Comparison of ENCODE assay signal across 8 cellular contexts in genomic region chr11:61332266-61332822, GRCh38. TPM values are rescaled to one million over a fixed set of nuclear protein-coding genes. Genes with fewer than 3 reads are reported as not detected.
A peak's percentile ranks its signal among the peaks of the same experiment; 100 is the strongest.
DNase-seq lines count a peak whose midpoint lies in the region; ATAC-seq, FAIRE-seq and TF ChIP-seq lines count a peak whose summit lies in the region.

No MANE protein-coding gene starts in this region.

- peak overlapping the region; percentile 82; the same call in 1 of the 2 replicates for H2AK5ac ChIP-seq in H1 (ENCODE audit: low read depth, low read length)

- no peak for TF ChIP-seq CTCF in A549 (IDR thresholded peaks at IDR 0.05)
- no peak for TF ChIP-seq CTCF in GM12875 (IDR thresholded peaks at IDR 0.05; ENCODE audit: borderline replicate concordance, insufficient read depth, low read depth, low read length)
- no peak for TF ChIP-seq CTCF in RWPE1 (conservative IDR thresholded peaks at IDR 0.05; ENCODE audit: low read depth)
- no peak for TF ChIP-seq CTCF in H1 (IDR thresholded peaks at IDR 0.05; ENCODE audit: control extremely low read depth in 1 of 3, insufficient read depth in 1 of 3, low read depth in 1 of 3, low read length in 3 of 3)

- under 1% methylated on average over 22 of the region's 27 CpGs for WGBS in A549 (ENCODE audit: missing lambda C conversion rate)
- 5% methylated on average over 21 of the region's 27 CpGs; no CpG with 5 or more reads in 1 of the 2 experiments for WGBS in H1 (ENCODE audit: extremely low coverage in 1 of 2, insufficient coverage in 1 of 2, insufficient read length in 1 of 2, insufficient replicate concordance in 2 of 2, low coverage in 1 of 2, low lambda C conversion rate in 2 of 2, missing lambda C conversion rate in 1 of 2), 2 experiments

- H3K27me3 ChIP-seq in H1 (replicated peaks in 1 of 4; ENCODE audit: control insufficient read depth in 3 of 4, extremely low read depth in 1 of 4, insufficient read depth in 3 of 4, low read length in 3 of 4) (no peaks in the 10 kb centered on the region), muscle layer of duodenum (ENCODE audit: low read depth, low read length) (no peaks in the 10 kb centered on the region)

- H3K9me3 ChIP-seq in A549 (no peaks in the 10 kb centered on the region), H1 (ENCODE audit: insufficient read depth in 2 of 2, low read depth in 1 of 2, low read length in 1 of 2) (no peaks in the 10 kb centered on the region), muscle layer of duodenum (ENCODE audit: control insufficient read depth in 1 of 2, low read length in 2 of 2) (no peaks in the 10 kb centered on the region)

- POLR2A ChIA-PET in A549 (lab: Yijun Ruan, JAX) (interaction anchor here (1.7 kb wide), 1 partner anchor 30 kb away, joined by 6 read pairs; the partner anchor contains the start of genes CYB561A3 and TMEM138), RWPE1 (lab: Yijun Ruan, JAX; ENCODE audit: low non-redundant PET) (no interaction called here), H1 (lab: Charles Lee; ENCODE audit: partially characterized antibody) (interaction anchor here (0.6 to 5.7 kb wide), 13 partner anchors 10 to 97 kb away, joined by 3 to 50 read pairs (median 4); partner anchors contain the start of genes CPSF7, CYB561A3, SDHAF2 and TMEM138)

- peak overlapping the region; percentile 66 for H3K56ac ChIP-seq in H1 (replicated peaks; ENCODE audit: insufficient read length, low read depth, low read length)

- H3K27ac ChIP-seq in A549 (peak overlapping the region; percentile 93 to 96), RWPE1 (peak overlapping the region; percentile 84), H1 (ENCODE audit: low read depth, low read length) (peak overlapping the region; percentile 80), muscle layer of duodenum (ENCODE audit: low read length) (peak overlapping the region; percentile 91)

- no peak for TF ChIP-seq RAD21 in A549 (conservative IDR thresholded peaks at IDR 0.05 in 1 of 2, IDR thresholded peaks at IDR 0.05 in 1 of 2)
- no peak for TF ChIP-seq RAD21 in H1 (IDR thresholded peaks at IDR 0.05 in 1 of 2, conservative IDR thresholded peaks at IDR 0.05 in 1 of 2; ENCODE audit: low read depth in 2 of 2, low read length in 2 of 2)

- H3K4me2 ChIP-seq in A549 = peak overlapping the region; percentile 79
- peak overlapping the region; percentile 73 to 80 for H3K4me2 ChIP-seq in H1 (ENCODE audit: insufficient read depth in 1 of 2, low read depth in 2 of 2, low read length in 2 of 2)

- H3K36me3 ChIP-seq in H1 (ENCODE audit: control insufficient read depth in 2 of 4, insufficient read depth in 4 of 4, low read length in 3 of 4) (peaks cover 8 to 22% (median 20%) of the 10 kb centered on the region in 4 experiments), muscle layer of duodenum (ENCODE audit: control insufficient read depth in 1 of 2, insufficient read depth in 2 of 2, low read length in 2 of 2) (peaks cover 11 to 23% of the 10 kb centered on the region in 2 donors)

- H2BK5ac ChIP-seq in H1 (ENCODE audit: low read depth, low read length) = peak overlapping the region; percentile 86

- peak overlapping the region; percentile 47 for H4K5ac ChIP-seq in H1 (ENCODE audit: insufficient read length, low read depth, low read length)

- TF ChIP-seq EP300 in A549 (IDR thresholded peaks at IDR 0.05) (no peak), H1 (IDR thresholded peaks at IDR 0.05; ENCODE audit: borderline replicate concordance in 1 of 2, low read depth in 2 of 2, low read length in 2 of 2) (no peak)

- H3K79me1 ChIP-seq in H1 (ENCODE audit: low read depth, low read length) = peaks cover 6% of the 10 kb centered on the region; the same call in 1 of the 2 replicates

- H3K4me1 ChIP-seq in A549 (peaks cover 35% of the 10 kb centered on the region), H1 (replicated peaks in 1 of 4; ENCODE audit: control insufficient read depth in 3 of 4, insufficient read depth in 4 of 4, low read length in 3 of 4) (peaks cover 5 to 14% (median 9%) of the 10 kb centered on the region in 4 experiments), muscle layer of duodenum (ENCODE audit: control insufficient read depth in 1 of 2, insufficient read depth in 2 of 2, low read length in 2 of 2) (peaks cover 8 to 16% of the 10 kb centered on the region in 2 donors)

- no peak overlapping the region for H3K18ac ChIP-seq in H1 (ENCODE audit: extremely low read depth, low read length)

- peak in 1 of 2 experiments; percentile 19; a peak in 3 of 6 replicates for ATAC-seq in A549

- peak overlapping the region; percentile 29 for H3K4ac ChIP-seq in H1 (replicated peaks; ENCODE audit: insufficient read length, low read depth, low read length)

- TF ChIP-seq POLR2A in A549 (IDR thresholded peaks at IDR 0.05; ENCODE audit: low read length) = no peak
- no peak; a peak in 1 of 3 replicates for TF ChIP-seq POLR2A in H1 (IDR thresholded peaks at IDR 0.05; ENCODE audit: control extremely low read depth in 1 of 2, low read depth in 2 of 2, low read length in 2 of 2)

- H4K20me1 ChIP-seq in H1 (replicated peaks in 1 of 2; ENCODE audit: control insufficient read depth in 1 of 2, insufficient read depth in 2 of 2, low read length in 2 of 2) = peaks cover 0 to 11% of the 10 kb centered on the region in 2 experiments

- no peak overlapping the region for H2BK12ac ChIP-seq in H1 (ENCODE audit: low read depth, low read length)

- H3K23me2 ChIP-seq in H1 (ENCODE audit: low read depth, low read length) = peaks cover 9% of the 10 kb centered on the region; the same call in 1 of the 2 replicates

- peak overlapping the region; percentile 90 for H4K91ac ChIP-seq in H1 (replicated peaks; ENCODE audit: insufficient read length, low read length)

- H2BK15ac ChIP-seq in H1 (ENCODE audit: low read length) = no peak overlapping the region

- no peak overlapping the region for H2BK120ac ChIP-seq in H1 (replicated peaks; ENCODE audit: low read depth, low read length)

- FAIRE-seq in A549 (lab: Jason Lieb, UNC) (no peak), H1 (lab: Jason Lieb, UNC) (no peak)

- peak overlapping the region; percentile 89 to 99 (median 94) for H3K9ac ChIP-seq in H1 (replicated peaks in 1 of 4; ENCODE audit: extremely low read depth in 1 of 4, low read depth in 3 of 4, low read length in 3 of 4)

- no peak overlapping the region for H2AFZ ChIP-seq in H1 (ENCODE audit: low read length)

- H3K4me3 ChIP-seq in A549 (peak overlapping the region; percentile 96), GM12875 (ENCODE audit: low read depth, low read length) (peak overlapping the region; percentile 87), H1 (ENCODE audit: extremely low read depth in 1 of 4, insufficient read depth in 2 of 4, low read depth in 3 of 4, low read length in 4 of 4) (peak overlapping the region; percentile 79 to 96 (median 92)), muscle layer of duodenum (ENCODE audit: low read depth in 1 of 2, low read length in 2 of 2) (peak overlapping the region; percentile 89 to 92)

- CTCF ChIA-PET in A549 (lab: Yijun Ruan, JAX) (interaction anchor here (0.6 to 5.6 kb wide), 3 partner anchors 10 to 78 kb away, joined by 3 to 41 read pairs (median 4); no protein-coding TSS in a partner anchor), RWPE1 (lab: Yijun Ruan, JAX) (interaction anchor here (0.6 kb wide), 1 partner anchor 33 kb away, joined by 4 read pairs; no protein-coding TSS in a partner anchor), H1 (lab: Charles Lee; ENCODE audit: partially characterized antibody) (interaction anchor here (0.7 to 3.0 kb wide), 5 partner anchors 21 to 69 kb away, joined by 3 to 28 read pairs (median 4); partner anchors contain the start of gene TMEM216)

- H3K14ac ChIP-seq in H1 (ENCODE audit: insufficient read length) = no peak overlapping the region

- peaks cover 23 to 57% of the 10 kb centered on the region in 2 experiments for H3K79me2 ChIP-seq in H1 (ENCODE audit: control insufficient read depth in 1 of 2, insufficient read depth in 2 of 2, low read length in 2 of 2)

- peak in 1 of 2 experiments; percentile 57 for DNase-seq in A549 (ENCODE audit: low read depth in 1 of 2, low spot score in 1 of 2)
- peak; percentile 45 for DNase-seq in RWPE1 (ENCODE audit: low spot score)
- no peak for DNase-seq in H1 (ENCODE audit: low read depth in 1 of 2, low spot score in 2 of 2)
- DNase-seq in dedifferentiated amniotic fluid mesenchymal stem cell (ENCODE audit: extremely low spot score) = no peak
- no peak for DNase-seq in cerebellum (ENCODE audit: low spot score)
- DNase-seq in NCI-H2196 treated with DMSO at 0.1 percent for 48 hours (lab: John Stamatoyannopoulos, UW; ENCODE audit: unreplicated experiment) = no peak

- H3K23ac ChIP-seq in H1 (ENCODE audit: insufficient read length) = no peak overlapping the region

- H4K8ac ChIP-seq in H1 (ENCODE audit: extremely low read depth, insufficient read depth, low read length) = peak overlapping the region; percentile 95; the same call in 1 of the 2 replicates

- H2BK20ac ChIP-seq in H1 (ENCODE audit: low read length) = no peak overlapping the region

RNA-seq across cellular contexts. Expression of gene DDB1, which starts 0.6 kb away (rescaled TPM):
- 213 and 222 TPM in 2 replicates for polyA plus RNA-seq in A549 (2011; rRNA removed)
- polyA plus RNA-seq in A549 (2012; cell fraction: cytosol; rRNA removed) = 132 and 150 TPM in 2 replicates
- 192 and 219 TPM in 2 replicates for polyA plus RNA-seq in A549 (2012; cell fraction: nucleus; rRNA removed)
- 149 to 154 TPM (median 149 TPM) in 3 replicates for polyA plus RNA-seq in A549 (2017; fragmentation: RNase III; extraction: RNeasy Plus Mini Kit Qiagen cat#74134 plus additional on column Dnase treatment)
- polyA minus RNA-seq in A549 (2011; rRNA and poly(A)+ RNA removed) = 324 and 364 TPM in 2 replicates
- 275 and 283 TPM in 2 replicates for total RNA-seq in H1 (2021; fragmentation: NEBNext Ultra II Directional; extraction: Animal tissue kit (Norgen Biotek cat#: 25700))
- 239 and 306 TPM in 2 replicates for polyA plus RNA-seq in H1 (2011; rRNA removed)
- polyA plus RNA-seq in H1 (2011; cell fraction: cytosol; rRNA removed) = 295 TPM
- polyA plus RNA-seq in H1 (2011; cell fraction: nucleus; rRNA removed) = 261 TPM
- polyA plus RNA-seq in H1 (2012, experiment 1 of 2) = 171 to 276 TPM (median 267 TPM) in 4 replicates
- 180 TPM for polyA plus RNA-seq in H1 (2012, experiment 2 of 2)
- polyA plus RNA-seq in H1 (2013, experiment 1 of 2) = 110 TPM
- 98.1 TPM for polyA plus RNA-seq in H1 (2013, experiment 2 of 2)
- polyA minus RNA-seq in H1 (2011; rRNA and poly(A)+ RNA removed) = 517 and 594 TPM in 2 replicates
- 315 TPM for polyA minus RNA-seq in H1 (2011; cell fraction: cytosol; rRNA and poly(A)+ RNA removed)
- polyA minus RNA-seq in H1 (2011; cell fraction: nucleus; rRNA and poly(A)+ RNA removed) = 214 TPM
- total RNA-seq in cerebellum = 137 TPM

RNA-seq across cellular contexts. Expression of gene TKFC, which starts 0.7 kb away (rescaled TPM):
- polyA plus RNA-seq in A549 (2011; rRNA removed) = 46.5 and 51.2 TPM in 2 replicates
- 63.7 and 80.0 TPM in 2 replicates for polyA plus RNA-seq in A549 (2012; cell fraction: cytosol; rRNA removed)
- 200 and 208 TPM in 2 replicates for polyA plus RNA-seq in A549 (2012; cell fraction: nucleus; rRNA removed)
- 42.6 to 53.6 TPM (median 48.7 TPM) in 3 replicates for polyA plus RNA-seq in A549 (2017; fragmentation: RNase III; extraction: RNeasy Plus Mini Kit Qiagen cat#74134 plus additional on column Dnase treatment)
- polyA minus RNA-seq in A549 (2011; rRNA and poly(A)+ RNA removed) = 65.7 and 70.2 TPM in 2 replicates
- total RNA-seq in H1 (2021; fragmentation: NEBNext Ultra II Directional; extraction: Animal tissue kit (Norgen Biotek cat#: 25700)) = 53.5 and 56.0 TPM in 2 replicates
- polyA plus RNA-seq in H1 (2011; rRNA removed) = 55.0 and 84.1 TPM in 2 replicates
- 52.9 TPM for polyA plus RNA-seq in H1 (2011; cell fraction: cytosol; rRNA removed)
- polyA plus RNA-seq in H1 (2011; cell fraction: nucleus; rRNA removed) = 212 TPM
- 44.5 to 59.9 TPM (median 59.3 TPM) in 4 replicates for polyA plus RNA-seq in H1 (2012, experiment 1 of 2)
- polyA plus RNA-seq in H1 (2012, experiment 2 of 2) = 53.9 TPM
- 22.7 TPM for polyA plus RNA-seq in H1 (2013, experiment 1 of 2)
- polyA plus RNA-seq in H1 (2013, experiment 2 of 2) = 21.6 TPM
- polyA minus RNA-seq in H1 (2011; rRNA and poly(A)+ RNA removed) = 47.8 and 62.2 TPM in 2 replicates
- polyA minus RNA-seq in H1 (2011; cell fraction: cytosol; rRNA and poly(A)+ RNA removed) = 48.3 TPM
- 70.7 TPM for polyA minus RNA-seq in H1 (2011; cell fraction: nucleus; rRNA and poly(A)+ RNA removed)
- 13.2 TPM for total RNA-seq in cerebellum

RNA-seq across cellular contexts. Expression of gene CYB561A3, which starts 29.3 kb away (rescaled TPM):
- polyA plus RNA-seq in A549 (2011; rRNA removed) (50.8 and 58.1 TPM in 2 replicates), A549 (2017; fragmentation: RNase III; extraction: RNeasy Plus Mini Kit Qiagen cat#74134 plus additional on column Dnase treatment) (50.4 to 56.9 TPM (median 55.4 TPM) in 3 replicates), H1 (2011; rRNA removed) (41.2 and 58.0 TPM in 2 replicates)
- polyA plus RNA-seq in A549 (2012; cell fraction: cytosol; rRNA removed) = 93.2 and 118 TPM in 2 replicates
- polyA plus RNA-seq in A549 (2012; cell fraction: nucleus; rRNA removed) = 154 and 157 TPM in 2 replicates
- 69.8 and 77.4 TPM in 2 replicates for polyA minus RNA-seq in A549 (2011; rRNA and poly(A)+ RNA removed)
- total RNA-seq in H1 (2021; fragmentation: NEBNext Ultra II Directional; extraction: Animal tissue kit (Norgen Biotek cat#: 25700)) = 29.6 and 32.5 TPM in 2 replicates
- 41.0 TPM for polyA plus RNA-seq in H1 (2011; cell fraction: cytosol; rRNA removed)
- 78.6 TPM for polyA plus RNA-seq in H1 (2011; cell fraction: nucleus; rRNA removed)
- 22.0 to 30.7 TPM (median 26.6 TPM) in 4 replicates for polyA plus RNA-seq in H1 (2012, experiment 1 of 2)
- polyA plus RNA-seq in H1 (2012, experiment 2 of 2) = 26.9 TPM
- polyA plus RNA-seq in H1 (2013, experiment 1 of 2) = 23.7 TPM
- polyA plus RNA-seq in H1 (2013, experiment 2 of 2) = 19.1 TPM
- polyA minus RNA-seq in H1 (2011; rRNA and poly(A)+ RNA removed) = 40.7 and 45.3 TPM in 2 replicates
- polyA minus RNA-seq in H1 (2011; cell fraction: cytosol; rRNA and poly(A)+ RNA removed) = 14.2 TPM
- 18.9 TPM for polyA minus RNA-seq in H1 (2011; cell fraction: nucleus; rRNA and poly(A)+ RNA removed)
- total RNA-seq in cerebellum = 15.2 TPM

RNA-seq across cellular contexts. Expression of gene TMEM138, which starts 29.8 kb away (rescaled TPM):
- polyA plus RNA-seq in A549 (2011; rRNA removed) = 143 and 156 TPM in 2 replicates
- 80.0 and 101 TPM in 2 replicates for polyA plus RNA-seq in A549 (2012; cell fraction: cytosol; rRNA removed)
- 61.0 and 95.1 TPM in 2 replicates for polyA plus RNA-seq in A549 (2012; cell fraction: nucleus; rRNA removed)
- 80.3 to 95.6 TPM (median 88.2 TPM) in 3 replicates for polyA plus RNA-seq in A549 (2017; fragmentation: RNase III; extraction: RNeasy Plus Mini Kit Qiagen cat#74134 plus additional on column Dnase treatment)
- 54.6 and 62.6 TPM in 2 replicates for polyA minus RNA-seq in A549 (2011; rRNA and poly(A)+ RNA removed)
- 32.9 and 35.3 TPM in 2 replicates for total RNA-seq in H1 (2021; fragmentation: NEBNext Ultra II Directional; extraction: Animal tissue kit (Norgen Biotek cat#: 25700))
- 48.6 and 59.0 TPM in 2 replicates for polyA plus RNA-seq in H1 (2011; rRNA removed)
- polyA plus RNA-seq in H1 (2011; cell fraction: cytosol; rRNA removed) = 49.3 TPM
- 94.3 TPM for polyA plus RNA-seq in H1 (2011; cell fraction: nucleus; rRNA removed)
- 30.9 to 37.5 TPM (median 36.8 TPM) in 4 replicates for polyA plus RNA-seq in H1 (2012, experiment 1 of 2)
- 31.0 TPM for polyA plus RNA-seq in H1 (2012, experiment 2 of 2)
- polyA plus RNA-seq in H1 (2013, experiment 1 of 2) = 56.1 TPM
- polyA plus RNA-seq in H1 (2013, experiment 2 of 2) = 65.4 TPM
- 63.9 and 87.5 TPM in 2 replicates for polyA minus RNA-seq in H1 (2011; rRNA and poly(A)+ RNA removed)
- polyA minus RNA-seq in H1 (2011; cell fraction: cytosol; rRNA and poly(A)+ RNA removed) = 18.3 TPM
- polyA minus RNA-seq in H1 (2011; cell fraction: nucleus; rRNA and poly(A)+ RNA removed) = 51.2 TPM
- 30.0 TPM for total RNA-seq in cerebellum

RNA-seq across cellular contexts. Expression of gene VWCE, which starts 37.2 kb away (rescaled TPM):
- polyA plus RNA-seq in A549 (2011; rRNA removed) (0.53 and 0.65 TPM in 2 replicates), A549 (2017; fragmentation: RNase III; extraction: RNeasy Plus Mini Kit Qiagen cat#74134 plus additional on column Dnase treatment) (0.45 to 0.79 TPM (median 0.63 TPM) in 3 replicates), H1 (2011; rRNA removed) (9.5 and 16.8 TPM in 2 replicates)
- polyA plus RNA-seq in A549 (2012; cell fraction: cytosol; rRNA removed) = 0.42 and 0.51 TPM in 2 replicates
- 4.1 and 4.5 TPM in 2 replicates for polyA plus RNA-seq in A549 (2012; cell fraction: nucleus; rRNA removed)
- 0.45 and 0.58 TPM in 2 replicates for polyA minus RNA-seq in A549 (2011; rRNA and poly(A)+ RNA removed)
- 12.3 and 14.5 TPM in 2 replicates for total RNA-seq in H1 (2021; fragmentation: NEBNext Ultra II Directional; extraction: Animal tissue kit (Norgen Biotek cat#: 25700))
- polyA plus RNA-seq in H1 (2011; cell fraction: cytosol; rRNA removed) = 10.7 TPM
- 41.1 TPM for polyA plus RNA-seq in H1 (2011; cell fraction: nucleus; rRNA removed)
- 10.6 to 18.5 TPM (median 16.1 TPM) in 4 replicates for polyA plus RNA-seq in H1 (2012, experiment 1 of 2)
- 10.9 TPM for polyA plus RNA-seq in H1 (2012, experiment 2 of 2)
- polyA plus RNA-seq in H1 (2013, experiment 1 of 2) = 14.6 TPM
- 13.6 TPM for polyA plus RNA-seq in H1 (2013, experiment 2 of 2)
- 9.4 and 11.4 TPM in 2 replicates for polyA minus RNA-seq in H1 (2011; rRNA and poly(A)+ RNA removed)
- 9.7 TPM for polyA minus RNA-seq in H1 (2011; cell fraction: cytosol; rRNA and poly(A)+ RNA removed)
- 13.5 TPM for polyA minus RNA-seq in H1 (2011; cell fraction: nucleus; rRNA and poly(A)+ RNA removed)
- 3.3 TPM for total RNA-seq in cerebellum

Comparison
In these comparisons a context has a peak if more than half of its experiments do, and no peak if none do; other contexts are left out.
1. Of the 18 proteins assayed by ChIP-seq in both H1 and A549: peak only in H1: KDM5A; only in A549: none; in both: none; in neither: 17.